Comparison of ENCODE assay signal across 36 cellular contexts in genomic region chr1:173168941-173169340, GRCh38.
"Had no signal": no experiment of that assay in that cellular context is flagged by ENCODE, and none has a peak within 500 bp of the region (broad histone marks: within the 10 kb centered on the region; RNA-seq: fewer than 3 reads in every experiment).

No MANE protein-coding gene starts in this region.

- H3K27me3 Mint-ChIP-seq: activated B cell treated with CpG ODN at 0.5 μM for 24 hours; activated CD4-positive, alpha-beta memory T cell treated with anti-CD3 and anti-CD28 coated beads for 36 hours; activated naive CD8-positive, alpha-beta T cell had no signal

- H3K36me3 ChIP-seq: brain microvascular endothelial cell, MG63 had no signal

- H3K4me3 Mint-ChIP-seq: activated B cell treated with CpG ODN at 0.5 μM for 24 hours; activated CD4-positive, alpha-beta memory T cell treated with anti-CD3 and anti-CD28 coated beads for 36 hours; activated naive CD4-positive, alpha-beta T cell treated with anti-CD3 and anti-CD28 coated beads, Interleukin-2, amount 10 ng/mL, durations not matched to agents 7 days and 5 days; activated naive CD8-positive, alpha-beta T cell; activated naive CD8-positive, alpha-beta T cell treated with anti-CD3 and anti-CD28 coated beads, Interleukin-2, amount 50 U/mL, for 24 hours; activated T-cell treated with anti-CD3 and anti-CD28 coated beads, Interleukin-2, amount 50 U/mL, for 4 hours had no signal

- H2AFZ ChIP-seq: PC-9 had no signal

- H3K27me3 ChIP-seq: brain microvascular endothelial cell, MG63 had no signal

- H3K4me1 Mint-ChIP-seq: activated B cell treated with CpG ODN at 0.5 μM for 24 hours; activated naive CD4-positive, alpha-beta T cell treated with anti-CD3 and anti-CD28 coated beads, Interleukin-2, amount 10 ng/mL, durations not matched to agents 7 days and 5 days; activated naive CD8-positive, alpha-beta T cell treated with anti-CD3 and anti-CD28 coated beads, Interleukin-2, amount 50 U/mL, for 24 hours had no signal

- H3K27ac Mint-ChIP-seq: activated B cell treated with CpG ODN at 0.5 μM for 24 hours; activated CD4-positive, alpha-beta memory T cell treated with anti-CD3 and anti-CD28 coated beads for 36 hours; activated naive CD4-positive, alpha-beta T cell treated with anti-CD3 and anti-CD28 coated beads, Interleukin-2, amount 10 ng/mL, durations not matched to agents 7 days and 5 days; activated naive CD8-positive, alpha-beta T cell; activated naive CD8-positive, alpha-beta T cell treated with anti-CD3 and anti-CD28 coated beads, Interleukin-2, amount 50 U/mL, for 24 hours had no signal

- FAIRE-seq: RCC 7860 had no signal

- H3K4me2 ChIP-seq: KMS-11, PC-9 had no signal

- H3K4me3 ChIP-seq: MG63, PC-9 had no signal

- H3K27ac ChIP-seq: brain microvascular endothelial cell, KMS-11, PC-9, RWPE1, VCaP had no signal

- H3K9ac ChIP-seq: KMS-11 had no signal

- DNase-seq: activated B cell treated with CpG ODN at 0.5 μM for 24 hours; activated CD4-positive, alpha-beta memory T cell treated with anti-CD3 and anti-CD28 coated beads for 36 hours; activated CD4-positive, alpha-beta T cell treated with anti-CD3 and anti-CD28 coated beads for 4 hours; activated CD4-positive, alpha-beta T cell treated with anti-CD3 and anti-CD28 coated beads, Interleukin-2, amount 50 U/mL, for 1 hour; activated CD4-positive, CD25-positive, alpha-beta regulatory T cell treated with anti-CD3 and anti-CD28 coated beads, Interleukin-2, amount 50 U/mL, for 72 hours; activated CD8-positive, alpha-beta memory T cell treated with anti-CD3 and anti-CD28 coated beads, Interleukin-2, amount 50 U/mL, for 4 hours; activated effector memory CD4-positive, alpha-beta T cell treated with Interleukin-2 at 50 U/mL for 16 hours; activated naive CD4-positive, alpha-beta T cell treated with anti-CD3 and anti-CD28 coated beads, Interleukin-2, amount 10 ng/mL, durations not matched to agents 7 days and 5 days; activated naive CD8-positive, alpha-beta T cell treated with anti-CD3 and anti-CD28 coated beads, Interleukin-2, amount 50 U/mL, for 24 hours; activated T-cell treated with anti-CD3 and anti-CD28 coated beads for 4 hours; activated T-cell treated with anti-CD3 and anti-CD28 coated beads, Interleukin-2, amount 50 U/mL, for 4 hours; anterior cingulate cortex; brain microvascular endothelial cell; MG63; NCI-H1048; NCI-H1105 treated with DMSO at 0.1 percent for 48 hours; NCI-H1436; NCI-H1694; NCI-H1930; NCI-H2081 treated with DMSO at 0.1 percent for 48 hours; NCI-H226; NCI-H446 treated with DMSO at 0.1 percent for 48 hours; NCI-H524; NCI-H748 treated with DMSO at 0.1 percent for 48 hours; NK-92 treated with Interleukin-12 subunit alpha and Interleukin-12 subunit beta, amount 100 ng/mL, for 24 hours; PC-9; SW 1271; T-helper 1 cell; T-helper 2 cell; T-helper 9 cell had no signal

- ATAC-seq: activated naive CD8-positive, alpha-beta T cell treated with anti-CD3 and anti-CD28 coated beads, Interleukin-2, amount 50 U/mL, for 24 hours; activated T-cell treated with anti-CD3 and anti-CD28 coated beads, Interleukin-2, amount 50 U/mL, for 4 hours; Right ventricle myocardium inferior had no signal
